1 cellular context compared by ENCODE assay signal in genomic region chr10:100009283-100009792, GRCh38.
TF ChIP-seq lines count a peak whose summit lies in the region.

No MANE protein-coding gene starts in this region.

TF ChIP-seq in HepG2, 621 proteins besides CTCF, POLR2A, EP300 and RAD21 (continued from another document and continues in another):
- TF ChIP-seq TFDP1 (CRISPR knock-in tag; IDR thresholded peaks at IDR 0.05; ENCODE audit: borderline replicate concordance) (no peak), ZBTB40 (IDR thresholded peaks at IDR 0.05) (no peak), ZBTB40 (CRISPR knock-in tag; IDR thresholded peaks at IDR 0.05) (no peak), ZNF333 (CRISPR knock-in tag; IDR thresholded peaks at IDR 0.05; ENCODE audit: borderline replicate concordance) (0 out of 2 replicates have a peak, but pooled peaks have one; percentile 40), HBP1 (CRISPR knock-in tag; IDR thresholded peaks at IDR 0.05; ENCODE audit: low read depth) (peak; percentile 57; the same call in 1 of the 2 replicates), MTA1 (CRISPR knock-in tag; IDR thresholded peaks at IDR 0.05; ENCODE audit: borderline replicate concordance) (0 out of 2 replicates have a peak, but pooled peaks have one; percentile 15), ZNF574 (CRISPR knock-in tag; IDR thresholded peaks at IDR 0.05) (0 out of 2 replicates have a peak, but pooled peaks have one; percentile 11), ZNF710 (CRISPR knock-in tag; IDR thresholded peaks at IDR 0.05; ENCODE audit: borderline replicate concordance) (0 out of 2 replicates have a peak, but pooled peaks have one; percentile 40), CAMTA2 (CRISPR knock-in tag; IDR thresholded peaks at IDR 0.05; ENCODE audit: borderline replicate concordance) (peak; percentile 56; the same call in 1 of the 2 replicates), ZNF446 (CRISPR knock-in tag; IDR thresholded peaks at IDR 0.05) (0 out of 2 replicates have a peak, but pooled peaks have one; percentile 11), TFE3 (CRISPR knock-in tag; IDR thresholded peaks at IDR 0.05) (no peak), KMT2B (CRISPR knock-in tag; IDR thresholded peaks at IDR 0.05) (0 out of 2 replicates have a peak, but pooled peaks have one; percentile 27), NCOA1 (CRISPR knock-in tag; IDR thresholded peaks at IDR 0.05) (0 out of 2 replicates have a peak, but pooled peaks have one; percentile 36), KAT8 (CRISPR knock-in tag; IDR thresholded peaks at IDR 0.05) (no peak), SALL2 (CRISPR knock-in tag; IDR thresholded peaks at IDR 0.05) (0 out of 2 replicates have a peak, but pooled peaks have one; percentile 12), ZNF292 (CRISPR knock-in tag; IDR thresholded peaks at IDR 0.05; ENCODE audit: borderline replicate concordance, low read depth) (peak; percentile 62; the same call in 1 of the 2 replicates), ATF5 (CRISPR knock-in tag; IDR thresholded peaks at IDR 0.05; ENCODE audit: low read depth) (no peak), HINFP (CRISPR knock-in tag; IDR thresholded peaks at IDR 0.05; ENCODE audit: low read depth) (no peak), MYPOP (CRISPR knock-in tag; IDR thresholded peaks at IDR 0.05) (no peak), ZNF772 (CRISPR knock-in tag; IDR thresholded peaks at IDR 0.05) (peak; percentile 64; the same call in 1 of the 2 replicates), ZFX (CRISPR knock-in tag; IDR thresholded peaks at IDR 0.05; ENCODE audit: low read depth) (peak; percentile 65), PATZ1 (CRISPR knock-in tag; IDR thresholded peaks at IDR 0.05) (peak; percentile 54; the same call in 1 of the 2 replicates), ZNF670 (CRISPR knock-in tag; IDR thresholded peaks at IDR 0.05; ENCODE audit: borderline replicate concordance) (0 out of 2 replicates have a peak, but pooled peaks have one; percentile 45), MBD4 (IDR thresholded peaks at IDR 0.05; ENCODE audit: borderline replicate concordance, low read length) (no peak)
